ENCODE assay signal across 10 cellular contexts in the genomic region with DNA sequence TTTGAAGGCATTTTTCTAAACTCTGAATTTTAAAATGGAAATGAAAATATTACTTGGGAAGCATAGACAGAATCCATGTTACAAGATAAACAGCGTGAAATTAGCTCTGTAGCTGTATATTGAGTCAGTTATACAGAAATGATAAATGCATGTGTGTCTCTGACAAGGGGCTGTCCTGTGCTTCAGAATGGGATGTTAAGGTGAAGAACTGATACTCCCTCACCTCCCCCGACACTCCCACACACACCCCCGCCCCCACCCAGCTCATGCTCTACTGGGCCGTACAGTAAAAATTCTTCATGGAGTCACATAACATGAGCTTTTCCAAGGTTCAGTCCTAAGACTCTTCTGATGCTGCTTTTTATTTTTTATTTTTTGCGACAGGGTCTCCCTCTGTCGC. TPM values are rescaled to one million over a fixed set of nuclear protein-coding genes. Genes with fewer than 3 reads are reported as not detected.
A peak's percentile ranks its signal among the peaks of the same experiment; 100 is the strongest.
DNase-seq lines count a peak whose midpoint lies in the region; ATAC-seq, FAIRE-seq and TF ChIP-seq lines count a peak whose summit lies in the region.
"Had no signal": no experiment of that assay in that cellular context is flagged by ENCODE, and none has a peak within 500 bp of the region (broad histone marks: within the 10 kb centered on the region; RNA-seq: fewer than 3 reads in every experiment).

No MANE protein-coding gene starts in this region.

- in situ Hi-C loops in HepG2 (cut with HindIII; ENCODE audit: extremely low pct_ligation_motif_present, low pct_unique_long_range_greater_than_20kb), result no loop called here

- H3K4me2 ChIP-seq in HepG2 (ENCODE audit: low read depth, low read length) (peak overlapping the region; percentile 91), astrocyte (ENCODE audit: low read length) (no peak overlapping the region)

- 61% methylated on average over 6 of the region's 6 CpGs for whole genome bisulfite sequencing in HepG2 (ENCODE audit: low lambda C conversion rate)
- 90% methylated on average over 6 of the region's 6 CpGs for WGBS in right lobe of liver (ENCODE audit: insufficient coverage, low coverage, low lambda C conversion rate, missing lambda C conversion rate)

- no peak for FAIRE-seq in HepG2 (lab: Jason Lieb, UNC)
- FAIRE-seq in astrocyte (lab: Jason Lieb, UNC), result no peak
- FAIRE-seq in GM12892 (lab: Jason Lieb, UNC), result no peak

- H3K9ac ChIP-seq in HepG2 (ENCODE audit: insufficient read depth, low read depth, low read length) (peak overlapping the region; percentile 39; the same call in 1 of the 2 replicates), astrocyte (ENCODE audit: low read length) (no peak overlapping the region)

- 0 out of 5 replicates have a peak, but pooled peaks cover 0 to under 1% of the 10 kb centered on the region in 2 experiments for H3K36me3 ChIP-seq in HepG2 (replicated peaks in 1 of 2; ENCODE audit: control insufficient read depth in 1 of 2, insufficient read depth in 2 of 2, low read length in 2 of 2)
- no peaks in the 10 kb centered on the region for H3K36me3 ChIP-seq in right lobe of liver
- H3K36me3 ChIP-seq in astrocyte (ENCODE audit: insufficient read depth, low read length), result no peaks in the 10 kb centered on the region
- no peaks in the 10 kb centered on the region for H3K36me3 ChIP-seq in upper lobe of right lung

- peak overlapping the region; percentile 72 to 98 (median 96) for H3K4me3 ChIP-seq in HepG2 (replicated peaks in 1 of 3; ENCODE audit: insufficient read depth in 1 of 3, low read depth in 2 of 3, low read length in 3 of 3)
- H3K4me3 ChIP-seq in right lobe of liver, result no peak overlapping the region
- no peak overlapping the region for H3K4me3 ChIP-seq in astrocyte (ENCODE audit: insufficient read depth, low read depth, low read length)
- no peak overlapping the region for H3K4me3 ChIP-seq in upper lobe of right lung

- peaks cover 3% of the 10 kb centered on the region for H3K9me3 Mint-ChIP-seq in astrocyte (ENCODE audit: unreplicated experiment)
- no peaks in the 10 kb centered on the region for H3K9me3 Mint-ChIP-seq in natural killer cell

- peaks cover 38% of the 10 kb centered on the region for H3K4me1 Mint-ChIP-seq in astrocyte (ENCODE audit: low read depth, unreplicated experiment)
- H3K4me1 Mint-ChIP-seq in natural killer cell, result peaks cover 48 to 53% of the 10 kb centered on the region in 2 donors

- H3K27me3 Mint-ChIP-seq in astrocyte (ENCODE audit: low read depth, unreplicated experiment), result no peaks in the 10 kb centered on the region
- no peaks in the 10 kb centered on the region for H3K27me3 Mint-ChIP-seq in natural killer cell (ENCODE audit: low read depth in 2 of 2)

- H3K79me2 ChIP-seq in HepG2 (ENCODE audit: insufficient read depth, low read length) (peaks cover 38% of the 10 kb centered on the region), astrocyte (ENCODE audit: insufficient read depth, low read length) (peaks cover 40% of the 10 kb centered on the region)

- H3K27ac ChIP-seq in HepG2 (ENCODE audit: extremely low read length, insufficient read depth, low read length), result no peak overlapping the region
- no peak overlapping the region for H3K27ac ChIP-seq in right lobe of liver
- no peak overlapping the region for H3K27ac ChIP-seq in astrocyte (ENCODE audit: low read depth, low read length)
- no peak overlapping the region for H3K27ac ChIP-seq in upper lobe of right lung

- H3K4me1 ChIP-seq in HepG2 (ENCODE audit: insufficient read depth, low read length) (peaks cover 60% of the 10 kb centered on the region), right lobe of liver (peaks cover 0 to 13% (median 0%) of the 10 kb centered on the region in 4 donors), astrocyte (ENCODE audit: insufficient read depth, low read length) (peaks cover 20% of the 10 kb centered on the region), upper lobe of right lung (no peaks in the 10 kb centered on the region)

- TF ChIP-seq POLR2A in HepG2 (IDR thresholded peaks at IDR 0.05; ENCODE audit: insufficient read depth in 1 of 2, low read depth in 2 of 2, low read length in 2 of 2) (no peak), right lobe of liver (IDR thresholded peaks at IDR 0.05) (no peak), GM12892 (IDR thresholded peaks at IDR 0.05; ENCODE audit: low read depth, low read length) (no peak)

- CTCF ChIA-PET in HepG2 (lab: Yijun Ruan, JAX; ENCODE audit: low intra/inter-chr PET ratio, low total read pairs), result no interaction called here

- intact Hi-C loops in HepG2 (cut with micrococcal nuclease; ENCODE audit: unreplicated experiment) (no loop called here), right lobe of liver (cut with DNase I) (no loop called here), natural killer cell (cut with micrococcal nuclease) (no loop called here), upper lobe of right lung (cut with DNase I) (no loop called here)

- H2AFZ ChIP-seq in HepG2 (ENCODE audit: low read length) (peak overlapping the region; percentile 92), astrocyte (ENCODE audit: low read depth, low read length) (peak overlapping the region; percentile 95)

- H3K27me3 ChIP-seq in HepG2 (ENCODE audit: control insufficient read depth in 1 of 2, insufficient read depth in 2 of 2, low read length in 2 of 2) (no peaks in the 10 kb centered on the region; a peak in 1 of 5 replicates), right lobe of liver (no peaks in the 10 kb centered on the region), astrocyte (ENCODE audit: insufficient read depth, low read length) (no peaks in the 10 kb centered on the region), upper lobe of right lung (no peaks in the 10 kb centered on the region)

- BruUV-seq in HepG2 (replicated peaks; lab: Mats Ljungman, UMichigan), result no TSS peak

- ATAC-seq in HepG2, result peak; percentile 6
- ATAC-seq in right lobe of liver, result no peak
- ATAC-seq in natural killer cell, result no peak
- ATAC-seq in upper lobe of right lung, result no peak
- no peak for ATAC-seq in GM18870 (IDR thresholded peaks at IDR 0.05; ENCODE audit: unreplicated experiment)

- TF ChIP-seq RAD21 in HepG2 (CRISPR knock-in tag; IDR thresholded peaks at IDR 0.05), result no peak

- H3K36me3 Mint-ChIP-seq in astrocyte (ENCODE audit: low read depth, unreplicated experiment) (peaks cover 5% of the 10 kb centered on the region), natural killer cell (no peaks in the 10 kb centered on the region)

- POLR2A ChIA-PET in HepG2 (lab: Yijun Ruan, JAX), result no interaction called here

- DNase-seq in HepG2 (ENCODE audit: low spot score) (no peak), right lobe of liver (no peak), astrocyte (ENCODE audit: low read depth) (no peak), natural killer cell (no peak), GM12892 (ENCODE audit: insufficient read length) (no peak), upper lobe of right lung (no peak), NCI-H1092 treated with DMSO at 0.1 percent for 48 hours (lab: John Stamatoyannopoulos, UW) (no peak)
- DNase-seq: amniotic stem cell, MM.1S had no signal

- H4K20me1 ChIP-seq in HepG2 (ENCODE audit: insufficient read depth, low read length) (0 out of 2 replicates have a peak, but pooled peaks cover 3% of the 10 kb centered on the region), astrocyte (ENCODE audit: insufficient read depth, low read length) (peaks cover 3% of the 10 kb centered on the region)

- TF ChIP-seq EP300 in HepG2 (IDR thresholded peaks at IDR 0.05; ENCODE audit: low read depth in 2 of 2, low read length in 2 of 2) (no peak), HepG2 (CRISPR knock-in tag; IDR thresholded peaks at IDR 0.05; ENCODE audit: borderline replicate concordance) (no peak)

- H3K27ac Mint-ChIP-seq in astrocyte (ENCODE audit: unreplicated experiment) (peak overlapping the region; percentile 58), natural killer cell (peak overlapping the region; percentile 91 to 96)

- TF ChIP-seq CTCF in HepG2 (CRISPR knock-in tag; IDR thresholded peaks at IDR 0.05) (no peak), right lobe of liver (IDR thresholded peaks at IDR 0.05) (no peak), astrocyte (IDR thresholded peaks at IDR 0.05; ENCODE audit: insufficient read depth, low read depth, low read length) (no peak), natural killer cell (IDR thresholded peaks at IDR 0.05) (no peak), upper lobe of right lung (IDR thresholded peaks at IDR 0.05) (no peak)

- H3K4me3 Mint-ChIP-seq in astrocyte (ENCODE audit: unreplicated experiment), result peak overlapping the region; percentile 80
- H3K4me3 Mint-ChIP-seq in natural killer cell, result peak overlapping the region; percentile 98

- no peaks in the 10 kb centered on the region for H3K9me3 ChIP-seq in HepG2 (ENCODE audit: low read length)
- no peaks in the 10 kb centered on the region for H3K9me3 ChIP-seq in right lobe of liver
- no peaks in the 10 kb centered on the region for H3K9me3 ChIP-seq in astrocyte (ENCODE audit: insufficient read depth, low read depth, low read length)
- H3K9me3 ChIP-seq in upper lobe of right lung, result no peaks in the 10 kb centered on the region

RNA-seq across cellular contexts. Expression of gene THUMPD2, which starts 0.9 kb away (rescaled TPM):
- total RNA-seq in HepG2 (2016; rRNA removed; fragmentation: Illumina TruSeq; extraction: Trizol), result 15.6 and 21.2 TPM in 2 replicates
- 5.0 and 7.1 TPM in 2 replicates for total RNA-seq in HepG2 (2016; cell fraction: cytosol; rRNA removed; fragmentation: Illumina TruSeq; extraction: Trizol; ENCODE audit: low read depth)
- total RNA-seq in HepG2 (2016; cell fraction: insoluble cytoplasmic fraction; rRNA removed; fragmentation: Illumina TruSeq; extraction: Trizol), result 18.0 and 20.6 TPM in 2 replicates
- 7.0 and 9.7 TPM in 2 replicates for total RNA-seq in HepG2 (2016; cell fraction: membrane; rRNA removed; fragmentation: Illumina TruSeq; extraction: Trizol)
- 25.7 and 29.0 TPM in 2 replicates for total RNA-seq in HepG2 (2016; cell fraction: nucleus; rRNA removed; fragmentation: Illumina TruSeq; extraction: Trizol)
- 11.8 and 12.2 TPM in 2 replicates for polyA plus RNA-seq in HepG2 (2011; rRNA removed)
- 4.0 and 5.9 TPM in 2 replicates for polyA plus RNA-seq in HepG2 (2011; cell fraction: cytosol; rRNA removed)
- 11.5 and 14.3 TPM in 2 replicates for polyA plus RNA-seq in HepG2 (2011; cell fraction: nucleus; rRNA removed)
- polyA plus RNA-seq in HepG2 (2012), result 11.8 and 15.7 TPM in 2 replicates
- 2.6 and 2.8 TPM in 2 replicates for polyA plus RNA-seq in HepG2 (2016; cell fraction: cytosol; fragmentation: Illumina TruSeq; extraction: Trizol; ENCODE audit: low read depth)
- polyA plus RNA-seq in HepG2 (2016; cell fraction: insoluble cytoplasmic fraction; fragmentation: Illumina TruSeq; extraction: Trizol; ENCODE audit: low read depth), result 20.7 and 21.6 TPM in 2 replicates
- polyA plus RNA-seq in HepG2 (2016; cell fraction: membrane; fragmentation: Illumina TruSeq; extraction: Trizol; ENCODE audit: low read depth), result 4.4 and 5.0 TPM in 2 replicates
- polyA plus RNA-seq in HepG2 (2016; cell fraction: nucleus; fragmentation: Illumina TruSeq; extraction: Trizol; ENCODE audit: insufficient read depth, low read depth), result 29.8 and 30.6 TPM in 2 replicates
- polyA minus RNA-seq in HepG2 (2011; rRNA and poly(A)+ RNA removed; ENCODE audit: low replicate concordance), result 5.8 and 11.7 TPM in 2 replicates
- polyA minus RNA-seq in HepG2 (2011; cell fraction: cytosol; rRNA and poly(A)+ RNA removed), result 2.6 and 4.5 TPM in 2 replicates
- polyA minus RNA-seq in HepG2 (2011; cell fraction: nucleus; rRNA and poly(A)+ RNA removed), result 34.9 and 67.8 TPM in 2 replicates
- 1 to 10 TPM; 1.6 to 4.3 (median 3.4) TPM for total RNA-seq in right lobe of liver
- 9.4 and 11.5 TPM in 2 replicates for total RNA-seq in astrocyte
- 10 to 100 TPM; 12.7 to 17.8 (median 13.4) TPM for total RNA-seq in natural killer cell
- polyA plus RNA-seq in GM12892 (2012; ENCODE audit: missing spikeins), result 11.8 TPM
- total RNA-seq in upper lobe of right lung, result 10.7 TPM

Comparison
In these comparisons a context has a peak if more than half of its experiments do, and no peak if none do; other contexts are left out.
1. H3K4me3 ChIP-seq: peak in HepG2 (3 of 3); none in right lobe of liver (0 of 3), astrocyte (single experiment) and upper lobe of right lung (single experiment).